In the genomic region with DNA sequence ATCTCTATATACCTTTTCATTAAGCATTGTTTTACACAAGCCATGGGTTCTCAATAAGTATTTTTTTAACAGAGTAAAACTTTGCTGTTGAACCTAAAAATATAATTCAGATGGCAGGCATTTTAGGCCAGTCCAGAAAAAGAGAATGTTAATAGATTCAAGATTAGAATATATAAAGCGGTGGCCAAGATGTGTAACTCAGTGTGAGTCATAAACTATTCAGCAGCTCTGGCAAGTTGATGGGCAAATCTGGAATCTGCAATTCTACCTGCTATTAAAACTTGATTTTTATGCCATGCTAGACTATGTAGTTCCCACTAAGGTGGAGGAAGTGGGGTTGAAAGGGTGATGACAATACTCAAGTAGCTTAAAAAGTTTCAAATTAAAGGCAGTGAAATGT, we compare ENCODE assay signal across 24 cellular contexts. TPM values are rescaled to one million over a fixed set of nuclear protein-coding genes. Genes with fewer than 3 reads are reported as not detected.
"Had no signal": no experiment of that assay in that cellular context is flagged by ENCODE, and none has a peak within 500 bp of the region (broad histone marks: within the 10 kb centered on the region; RNA-seq: fewer than 3 reads in every experiment).

No MANE protein-coding gene starts in this region.

- H3K27ac ChIP-seq: ascending aorta, cardiac muscle cell, dorsolateral prefrontal cortex, ovary, psoas muscle, right lobe of liver, stomach, vagina had no signal

- H3K4me3 ChIP-seq: ascending aorta, cardiac muscle cell, dorsolateral prefrontal cortex, ovary, psoas muscle, right lobe of liver, stomach, vagina had no signal

- H3K36me3 ChIP-seq: ascending aorta, cardiac muscle cell, ovary, right lobe of liver, stomach, vagina had no signal

- H3K27me3 ChIP-seq: ascending aorta, cardiac muscle cell, dorsolateral prefrontal cortex, ovary, right lobe of liver, stomach, vagina had no signal

- H3K9me3 ChIP-seq: ascending aorta, ovary, psoas muscle, right lobe of liver, stomach, vagina had no signal

- ATAC-seq: activated CD8-positive, alpha-beta T cell treated with anti-CD3 and anti-CD28 coated beads, Interleukin-2, amount 10 ng/mL, durations not matched to agents 7 days and 5 days; left cardiac atrium; naive thymus-derived CD8-positive, alpha-beta T cell; psoas muscle; right lobe of liver; stimulated activated effector memory CD8-positive, alpha-beta T cell treated with anti-CD3 and anti-CD28 coated beads, Interleukin-12 subunit alpha, Interleukin-12 subunit beta, amount 100 ng/mL, for 72 hours; WTC11 had no signal

- H3K4me1 ChIP-seq: ascending aorta, psoas muscle, right lobe of liver, stomach, vagina had no signal

- DNase-seq: activated CD4-positive, alpha-beta T cell treated with anti-CD3 and anti-CD28 coated beads, Interleukin-2, amount 10 ng/mL, durations not matched to agents 24 days and 14 days; activated CD8-positive, alpha-beta memory T cell treated with anti-CD3 and anti-CD28 coated beads, Interleukin-2, amount 50 U/mL, for 4 hours; activated CD8-positive, alpha-beta T cell treated with anti-CD3 and anti-CD28 coated beads, Interleukin-2, amount 10 ng/mL, durations not matched to agents 7 days and 5 days; activated effector memory CD4-positive, alpha-beta T cell treated with Interleukin-2 at 50 U/mL for 16 hours; activated naive CD4-positive, alpha-beta T cell treated with anti-CD3 and anti-CD28 coated beads, Interleukin-2, amount 50 U/mL, for 16 hours; activated T-cell treated with anti-CD3 and anti-CD28 coated beads, Interleukin-2, amount 50 U/mL, for 48 hours; dorsolateral prefrontal cortex; erythroblast; left cardiac atrium; mesendoderm; naive thymus-derived CD8-positive, alpha-beta T cell; ovary; psoas muscle; right lobe of liver; small intestine; stimulated activated CD4-positive, alpha-beta T cell treated with anti-CD3 and anti-CD28 coated beads, Interleukin-4, amount 100 ng/mL, for 1 hour; stomach; trophoblast cell had no signal

RNA-seq across cellular contexts. Expression of gene CASP12, which starts 45.4 kb away (rescaled TPM):
- total RNA-seq: activated CD4-positive, alpha-beta T cell treated with anti-CD3 and anti-CD28 coated beads, Interleukin-2, amount 10 ng/mL, durations not matched to agents 24 days and 14 days; activated CD8-positive, alpha-beta T cell treated with anti-CD3 and anti-CD28 coated beads, Interleukin-2, amount 10 ng/mL, durations not matched to agents 7 days and 5 days; cardiac muscle cell; naive thymus-derived CD8-positive, alpha-beta T cell; psoas muscle; right lobe of liver; temporal lobe; WTC11 had no signal
- polyA plus RNA-seq: naive thymus-derived CD8-positive, alpha-beta T cell had no signal
